14 cellular contexts compared by ENCODE assay signal in genomic region chr4:113555868-113556267, GRCh38.
DNase-seq lines count a peak whose midpoint lies in the region; ATAC-seq, FAIRE-seq and TF ChIP-seq lines count a peak whose summit lies in the region.
"Had no signal": no experiment of that assay in that cellular context is flagged by ENCODE, and none has a peak within 500 bp of the region (broad histone marks: within the 10 kb centered on the region; RNA-seq: fewer than 3 reads in every experiment).

No MANE protein-coding gene starts in this region.

- in situ Hi-C loops in HAP-1 (cut with MboI; ENCODE audit: low sequenced_read_pairs): loop anchor here (10.0 kb wide), 1 partner anchor 209 kb away; the partner anchor contains the start of gene CAMK2D

- no peaks in the 10 kb centered on the region for H3K27me3 ChIP-seq in CD8-positive, alpha-beta T cell (ENCODE audit: insufficient read depth, low read length)
- H3K27me3 ChIP-seq in ascending aorta: no peaks in the 10 kb centered on the region
- no peaks in the 10 kb centered on the region for H3K27me3 ChIP-seq in small intestine (ENCODE audit: control insufficient read depth in 2 of 2, insufficient read depth in 2 of 2, low read length in 2 of 2)
- no peaks in the 10 kb centered on the region for H3K27me3 ChIP-seq in Caco-2 (replicated peaks; ENCODE audit: control insufficient read depth, insufficient read depth, low read length)
- H3K27me3 ChIP-seq in HAP-1 (ENCODE audit: low read depth): no peaks in the 10 kb centered on the region

- CTCF ChIA-PET in CD8-positive, alpha-beta T cell (lab: Charles Lee): interaction anchor here (1.2 to 2.4 kb wide), 2 partner anchors 8 to 147 kb away, joined by 3 to 12 read pairs; no protein-coding TSS in a partner anchor
- CTCF ChIA-PET in Caco-2 (lab: Charles Lee): no interaction called here

- no TSS peak for BruUV-seq in Caco-2 (replicated peaks; lab: Mats Ljungman, UMichigan)

- no peak overlapping the region for H3K4me3 ChIP-seq in CD8-positive, alpha-beta T cell (ENCODE audit: low read depth, low read length)
- H3K4me3 ChIP-seq in ascending aorta: peak overlapping the region in 1 of 2 donors; percentile 12
- H3K4me3 ChIP-seq in small intestine (ENCODE audit: low read depth in 1 of 2, low read length in 2 of 2): no peak overlapping the region
- no peak overlapping the region for H3K4me3 ChIP-seq in Caco-2 (ENCODE audit: low read depth, low read length)
- H3K4me3 ChIP-seq in HAP-1: no peak overlapping the region

- 68 to 81% (median 81%) methylated on average over 5 of the region's 5 CpGs for WGBS in small intestine, 3 donors

- intact Hi-C loops in CD8-positive, alpha-beta T cell (cut with DNase I, micrococcal nuclease): no loop called here
- intact Hi-C loops in ascending aorta (cut with DNase I) (no loop called here), left colon (cut with DNase I, micrococcal nuclease) (no loop called here), Caco-2 (cut with micrococcal nuclease; ENCODE audit: unreplicated experiment) (no loop called here)

- POLR2A ChIA-PET in CD8-positive, alpha-beta T cell (lab: Charles Lee): no interaction called here
- POLR2A ChIA-PET in Caco-2 (lab: Charles Lee): no interaction called here

- no peaks in the 10 kb centered on the region for H3K9me3 ChIP-seq in CD8-positive, alpha-beta T cell (ENCODE audit: low read length)
- H3K9me3 ChIP-seq in ascending aorta (no peaks in the 10 kb centered on the region), small intestine (ENCODE audit: control insufficient read depth, low read depth) (no peaks in the 10 kb centered on the region), Caco-2 (no peaks in the 10 kb centered on the region), HAP-1 (no peaks in the 10 kb centered on the region)

- H3K4me3 Mint-ChIP-seq in CD8-positive, alpha-beta T cell: no peak overlapping the region
- H3K4me3 Mint-ChIP-seq in Caco-2 (ENCODE audit: unreplicated experiment): no peak overlapping the region
- H3K4me3 Mint-ChIP-seq: brain, endodermal cell had no signal

- no peaks in the 10 kb centered on the region for H3K4me1 ChIP-seq in CD8-positive, alpha-beta T cell (ENCODE audit: insufficient read depth, low read length)
- H3K4me1 ChIP-seq in ascending aorta (peaks cover 0 to 5% of the 10 kb centered on the region in 2 donors), small intestine (ENCODE audit: control insufficient read depth in 2 of 2, insufficient read depth in 1 of 2, low read depth in 1 of 2, low read length in 1 of 2) (peaks cover 0 to 2% of the 10 kb centered on the region in 2 donors), Caco-2 (no peaks in the 10 kb centered on the region), HAP-1 (no peaks in the 10 kb centered on the region)

- no peaks in the 10 kb centered on the region for H3K36me3 ChIP-seq in CD8-positive, alpha-beta T cell (ENCODE audit: insufficient read depth, low read length)
- H3K36me3 ChIP-seq in ascending aorta (no peaks in the 10 kb centered on the region), small intestine (ENCODE audit: control insufficient read depth in 2 of 2, insufficient read depth in 2 of 2, low read length in 2 of 2) (peaks cover 0 to under 1% of the 10 kb centered on the region in 2 donors), Caco-2 (ENCODE audit: control insufficient read depth, insufficient read depth, low read length) (no peaks in the 10 kb centered on the region), HAP-1 (replicated peaks) (no peaks in the 10 kb centered on the region; the same call in 1 of the 2 replicates)

- H3K36me3 Mint-ChIP-seq in CD8-positive, alpha-beta T cell: peaks cover 13% of the 10 kb centered on the region
- H3K36me3 Mint-ChIP-seq in Caco-2 (ENCODE audit: insufficient read depth, unreplicated experiment): no peaks in the 10 kb centered on the region

- no peak for TF ChIP-seq CTCF in CD8-positive, alpha-beta T cell (IDR thresholded peaks at IDR 0.05)
- no peak for TF ChIP-seq CTCF in ascending aorta (IDR thresholded peaks at IDR 0.05)
- TF ChIP-seq CTCF in Caco-2 (IDR thresholded peaks at IDR 0.05; ENCODE audit: insufficient read depth in 1 of 2, low read depth in 1 of 2, low read length in 1 of 2, severe bottlenecking in 1 of 2, unreplicated experiment in 1 of 2): no peak

- H3K27ac ChIP-seq in CD8-positive, alpha-beta T cell (ENCODE audit: low read depth, low read length): no peak overlapping the region
- H3K27ac ChIP-seq in ascending aorta (peak overlapping the region; percentile 63 to 69), small intestine (ENCODE audit: low read depth in 1 of 2, low read length in 1 of 2) (peak overlapping the region in 1 of 2 donors; percentile 6)

- H3K27ac Mint-ChIP-seq in CD8-positive, alpha-beta T cell: peak overlapping the region; percentile 64
- no peak overlapping the region for H3K27ac Mint-ChIP-seq in Caco-2 (ENCODE audit: unreplicated experiment)

- peaks cover 5% of the 10 kb centered on the region for H3K4me1 Mint-ChIP-seq in CD8-positive, alpha-beta T cell (ENCODE audit: low read depth)
- H3K4me1 Mint-ChIP-seq in Caco-2 (ENCODE audit: low read depth, unreplicated experiment): peaks cover 7% of the 10 kb centered on the region
- H3K4me1 Mint-ChIP-seq: endodermal cell had no signal

- no peak for FAIRE-seq in small intestine (lab: Jason Lieb, UNC)
- FAIRE-seq: HTR-8/SVneo had no signal

- no peaks in the 10 kb centered on the region for H3K27me3 Mint-ChIP-seq in CD8-positive, alpha-beta T cell (ENCODE audit: low read depth)
- no peaks in the 10 kb centered on the region for H3K27me3 Mint-ChIP-seq in Caco-2 (ENCODE audit: insufficient read depth, unreplicated experiment)
- H3K27me3 Mint-ChIP-seq: brain had no signal

- no peak for DNase-seq in CD8-positive, alpha-beta T cell
- peak in 1 of 2 donors; percentile 73 for DNase-seq in ascending aorta (ENCODE audit: low spot score in 2 of 2)
- peak in 1 of 2 donors; percentile 17 for DNase-seq in left colon
- peak; percentile 7 for DNase-seq in small intestine
- no peak for DNase-seq in Caco-2
- no peak for DNase-seq in HAP-1 (ENCODE audit: low spot score in 2 of 2)
- no peak for DNase-seq in GM03348 (ENCODE audit: low spot score)
- DNase-seq: endodermal cell, NCI-H1105 treated with DMSO at 0.1 percent for 48 hours, RPMI8226, trophoblast cell had no signal

- no peak for ATAC-seq in CD8-positive, alpha-beta T cell
- ATAC-seq in left colon (peak; percentile 93), HG02981 (IDR thresholded peaks at IDR 0.05; ENCODE audit: unreplicated experiment) (no peak)

- no peaks in the 10 kb centered on the region for H3K9me3 Mint-ChIP-seq in CD8-positive, alpha-beta T cell
- no peaks in the 10 kb centered on the region for H3K9me3 Mint-ChIP-seq in Caco-2 (ENCODE audit: unreplicated experiment)
- H3K9me3 Mint-ChIP-seq: brain, endodermal cell had no signal
